ENCODE assay signal across 1 cellular context in genomic region chr19:2055871-2056809, GRCh38.
TF ChIP-seq lines count a peak whose summit lies in the region.

No MANE protein-coding gene starts in this region.

TF ChIP-seq in H1, 55 proteins besides CTCF, POLR2A, EP300 and RAD21:
- no peak for TF ChIP-seq KDM4A (IDR thresholded peaks at IDR 0.05; ENCODE audit: low read depth, low read length, severe bottlenecking)
- TF ChIP-seq CREB1 (IDR thresholded peaks at IDR 0.05): no peak
- TF ChIP-seq SIN3A (conservative IDR thresholded peaks at IDR 0.05 in 1 of 2, IDR thresholded peaks at IDR 0.05 in 1 of 2; ENCODE audit: low read depth in 1 of 2, low read length in 2 of 2): peak in 1 of 2 experiments; percentile 56; a peak in 1 of 4 replicates
